Comparison of ENCODE assay signal across 18 cellular contexts in the genomic region with DNA sequence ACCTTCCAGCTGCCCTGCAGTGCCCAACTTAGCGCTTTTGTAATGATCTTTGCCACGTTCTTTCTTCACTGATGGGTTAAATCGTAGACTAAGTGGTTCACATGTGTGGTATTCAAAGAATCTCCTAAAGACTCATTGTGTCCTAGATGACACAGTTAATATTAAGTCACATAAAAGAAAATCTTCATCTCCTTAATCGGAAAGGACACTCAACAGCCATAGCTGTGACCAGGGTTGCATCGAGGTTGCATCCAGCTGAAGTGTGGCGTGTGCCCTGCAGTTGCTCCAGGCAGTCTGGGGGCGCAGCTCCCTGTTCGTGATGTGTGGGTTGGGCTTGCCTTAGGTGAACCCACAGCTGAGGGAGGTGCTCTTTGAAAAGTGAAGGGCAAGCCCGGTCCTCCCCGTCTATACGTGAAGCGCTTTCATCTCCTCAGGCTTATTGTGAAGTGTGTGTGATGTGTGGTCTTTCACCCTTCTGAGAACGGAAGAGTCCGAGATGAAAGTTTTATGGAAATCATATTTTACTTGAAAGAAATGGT.
DNase-seq lines count a peak whose midpoint lies in the region; ATAC-seq, FAIRE-seq and TF ChIP-seq lines count a peak whose summit lies in the region.
"Had no signal": no experiment of that assay in that cellular context is flagged by ENCODE, and none has a peak within 500 bp of the region (broad histone marks: within the 10 kb centered on the region; RNA-seq: fewer than 3 reads in every experiment).

No MANE protein-coding gene starts in this region.

- peak overlapping the region; percentile 52 for H3K4me3 Mint-ChIP-seq in activated CD8-positive, alpha-beta T cell treated with anti-CD3 and anti-CD28 coated beads for 36 hours
- H3K4me3 Mint-ChIP-seq: activated naive CD4-positive, alpha-beta T cell treated with anti-CD3 and anti-CD28 coated beads, Interleukin-2, amount 50 U/mL, for 24 hours; effector memory CD8-positive, alpha-beta T cell had no signal

- no peak for FAIRE-seq in frontal cortex (lab: Jason Lieb, UNC)
- FAIRE-seq: GM12892 had no signal

- 0 out of 2 replicates have a peak overlapping the region, but pooled peaks have one; percentile 31 for H3K27ac ChIP-seq in BLaER1
- H3K27ac ChIP-seq: left lung, prostate gland, WERI-Rb-1 had no signal

- peaks cover 45% of the 10 kb centered on the region for H3K36me3 Mint-ChIP-seq in activated CD8-positive, alpha-beta T cell treated with anti-CD3 and anti-CD28 coated beads for 36 hours (ENCODE audit: low read depth)

- H3K9me3 ChIP-seq in BLaER1: no peaks in the 10 kb centered on the region
- H3K9me3 ChIP-seq: left lung, prostate gland had no signal

- H3K4me3 ChIP-seq in BLaER1: no peak overlapping the region
- H3K4me3 ChIP-seq: left lung, prostate gland had no signal

- peak overlapping the region; percentile 96 for H3K27ac Mint-ChIP-seq in activated CD8-positive, alpha-beta T cell treated with anti-CD3 and anti-CD28 coated beads for 36 hours
- H3K27ac Mint-ChIP-seq: activated naive CD4-positive, alpha-beta T cell treated with anti-CD3 and anti-CD28 coated beads, Interleukin-2, amount 50 U/mL, for 24 hours had no signal

- TF ChIP-seq CTCF in activated CD8-positive, alpha-beta T cell treated with anti-CD3 and anti-CD28 coated beads for 36 hours (IDR thresholded peaks at IDR 0.05): no peak

- CTCF ChIA-PET in activated CD8-positive, alpha-beta T cell treated with anti-CD3 and anti-CD28 coated beads for 36 hours (lab: Charles Lee): interaction anchor here (0.7 to 1.6 kb wide), 3 partner anchors 8 to 12 kb away, joined by 3 to 5 read pairs (median 3); no protein-coding TSS in a partner anchor

- POLR2A ChIA-PET in activated CD8-positive, alpha-beta T cell treated with anti-CD3 and anti-CD28 coated beads for 36 hours (lab: Charles Lee): interaction anchor here (1.4 kb wide), 1 partner anchor 10 kb away, joined by 4 read pairs; no protein-coding TSS in a partner anchor

- H3K27me3 Mint-ChIP-seq in activated CD8-positive, alpha-beta T cell treated with anti-CD3 and anti-CD28 coated beads for 36 hours: no peaks in the 10 kb centered on the region
- H3K27me3 Mint-ChIP-seq: activated naive CD4-positive, alpha-beta T cell treated with anti-CD3 and anti-CD28 coated beads, Interleukin-2, amount 50 U/mL, for 24 hours; effector memory CD8-positive, alpha-beta T cell had no signal

- intact Hi-C loops in activated CD8-positive, alpha-beta T cell treated with anti-CD3 and anti-CD28 coated beads for 36 hours (cut with micrococcal nuclease): no loop called here

- no peaks in the 10 kb centered on the region for H4K20me1 ChIP-seq in BLaER1

- H3K9ac ChIP-seq in BLaER1: no peak overlapping the region

- H3K4me2 ChIP-seq in BLaER1: no peak overlapping the region

- H3K36me3 ChIP-seq in BLaER1: peaks cover 96% of the 10 kb centered on the region

- peaks cover 33% of the 10 kb centered on the region for H3K4me1 Mint-ChIP-seq in activated CD8-positive, alpha-beta T cell treated with anti-CD3 and anti-CD28 coated beads for 36 hours (ENCODE audit: low read depth)

- H3K27me3 ChIP-seq in BLaER1: no peaks in the 10 kb centered on the region
- H3K27me3 ChIP-seq: left lung had no signal

- H3K4me1 ChIP-seq in BLaER1: peaks cover 42% of the 10 kb centered on the region
- H3K4me1 ChIP-seq: left lung, prostate gland had no signal

- ATAC-seq in activated CD8-positive, alpha-beta T cell treated with anti-CD3 and anti-CD28 coated beads for 36 hours: peak; percentile 89
- ATAC-seq in GM21390 (IDR thresholded peaks at IDR 0.05; ENCODE audit: unreplicated experiment) (no peak), HG03565 (IDR thresholded peaks at IDR 0.05; ENCODE audit: unreplicated experiment) (no peak)
- ATAC-seq: effector memory CD8-positive, alpha-beta T cell; left lung had no signal

- no peaks in the 10 kb centered on the region for H3K9me3 Mint-ChIP-seq in activated CD8-positive, alpha-beta T cell treated with anti-CD3 and anti-CD28 coated beads for 36 hours
- H3K9me3 Mint-ChIP-seq: activated naive CD4-positive, alpha-beta T cell treated with anti-CD3 and anti-CD28 coated beads, Interleukin-2, amount 50 U/mL, for 24 hours; effector memory CD8-positive, alpha-beta T cell had no signal

- DNase-seq in activated CD8-positive, alpha-beta T cell treated with anti-CD3 and anti-CD28 coated beads for 36 hours: peak; percentile 76
- DNase-seq in ecto neural progenitor cell (ENCODE audit: low spot score) (peak; percentile 8), putamen (ENCODE audit: low spot score) (peak; percentile 67), midbrain (lab: John Stamatoyannopoulos, UW) (no peak), frontal cortex (ENCODE audit: low spot score in 2 of 2) (no peak)
- DNase-seq: AML-193; effector memory CD8-positive, alpha-beta T cell; GF-D8; Kasumi-1; left lung; NCI-H2171 treated with DMSO at 0.1 percent for 48 hours; WERI-Rb-1 had no signal

Comparison
In these comparisons a context has a peak if more than half of its experiments do, and no peak if none do; other contexts are left out.
1. DNase-seq: peak in activated CD8-positive, alpha-beta T cell treated with anti-CD3 and anti-CD28 coated beads for 36 hours (single experiment), ecto neural progenitor cell (single experiment) and putamen (single experiment); none in midbrain (single experiment) and frontal cortex (0 of 2).